In genomic region chr6:26175428-26176181, GRCh38 we compare ENCODE assay signal across 8 cellular contexts.
DNase-seq lines count a peak whose midpoint lies in the region; ATAC-seq and TF ChIP-seq lines count a peak whose summit lies in the region.

No MANE protein-coding gene starts in this region.

- intact Hi-C loops in CD4-positive, alpha-beta memory T cell (cut with micrococcal nuclease), result loop anchor here (1.0 to 2.0 kb wide), 5 partner anchors 8 to 393 kb away; a partner anchor contains a TSS

- no peaks in the 10 kb centered on the region for H3K9me3 ChIP-seq in CD4-positive, alpha-beta memory T cell (ENCODE audit: control insufficient read depth in 1 of 2, low read length in 2 of 2)
- no peaks in the 10 kb centered on the region for H3K9me3 ChIP-seq in adipocyte (ENCODE audit: control insufficient read depth, low read length)

- peaks cover 37% of the 10 kb centered on the region for H3K4me1 ChIP-seq in CD4-positive, alpha-beta memory T cell (ENCODE audit: insufficient read depth, low read length)
- H3K4me1 ChIP-seq in adipocyte (ENCODE audit: control insufficient read depth, insufficient read depth, low read length), result peaks cover 10% of the 10 kb centered on the region

- TF ChIP-seq CTCF in GM20000 (IDR thresholded peaks at IDR 0.05; ENCODE audit: extremely low read depth, missing control alignments), result peak; percentile 38

- peaks cover 0 to 10% of the 10 kb centered on the region in 2 donors for H3K36me3 Mint-ChIP-seq in CD4-positive, alpha-beta memory T cell

- CTCF ChIA-PET in CD4-positive, alpha-beta memory T cell (lab: Charles Lee; ENCODE audit: partially characterized antibody), result interaction anchor here (0.7 to 2.4 kb wide), 17 partner anchors 8 to 420 kb away, joined by 3 to 37 read pairs (median 5); a partner anchor contains a TSS

- POLR2A ChIA-PET in CD4-positive, alpha-beta memory T cell (lab: Charles Lee; ENCODE audit: partially characterized antibody), result interaction anchor here (0.6 to 27.3 kb wide), 12 partner anchors 16 to 154 kb away, joined by 3 to 2476 read pairs (median 6); a partner anchor contains a TSS

- H3K27me3 ChIP-seq in CD4-positive, alpha-beta memory T cell (ENCODE audit: insufficient read depth, low read length), result no peaks in the 10 kb centered on the region
- H3K27me3 ChIP-seq in adipocyte (replicated peaks; ENCODE audit: control insufficient read depth, insufficient read depth, low read length), result no peaks in the 10 kb centered on the region

- DNase-seq in CD4-positive, alpha-beta memory T cell, result peak; percentile 50 to 73 (median 70)
- DNase-seq in GM20000 (ENCODE audit: low spot score), result peak; percentile 52
- peak; percentile 70 for DNase-seq in NOMO-1 treated with dmso at 0.1 percent for 144 hours (lab: John Stamatoyannopoulos, UW; ENCODE audit: unreplicated experiment)
- DNase-seq in adipocyte (ENCODE audit: low read depth), result peak; percentile 85
- peak; percentile 63 for DNase-seq in islet precursor cell
- DNase-seq in superior temporal gyrus (ENCODE audit: extremely low spot score), result peak; percentile 78

- H3K36me3 ChIP-seq in CD4-positive, alpha-beta memory T cell (ENCODE audit: insufficient read depth, low read length), result no peaks in the 10 kb centered on the region
- no peaks in the 10 kb centered on the region for H3K36me3 ChIP-seq in adipocyte (ENCODE audit: control insufficient read depth, insufficient read depth, low read length, severe bottlenecking)

- ATAC-seq in GM21576 (IDR thresholded peaks at IDR 0.05; ENCODE audit: unreplicated experiment), result no peak
- no peak for ATAC-seq in GM19397 (IDR thresholded peaks at IDR 0.05; ENCODE audit: unreplicated experiment)

- H3K9ac ChIP-seq in adipocyte (ENCODE audit: low read length), result no peak overlapping the region

- H3K27me3 Mint-ChIP-seq in CD4-positive, alpha-beta memory T cell, result no peaks in the 10 kb centered on the region

- peak overlapping the region in 4 of 8 donors; percentile 37 to 70 (median 65) for H3K4me3 Mint-ChIP-seq in CD4-positive, alpha-beta memory T cell

- no peak overlapping the region for H3K4me3 ChIP-seq in CD4-positive, alpha-beta memory T cell (ENCODE audit: low read length in 2 of 2)
- H3K4me3 ChIP-seq in adipocyte (ENCODE audit: low read length), result no peak overlapping the region

- H3K9me3 Mint-ChIP-seq in CD4-positive, alpha-beta memory T cell, result peaks cover 0 to 4% (median 0%) of the 10 kb centered on the region in 8 donors

- H3K27ac Mint-ChIP-seq in CD4-positive, alpha-beta memory T cell, result peak overlapping the region; percentile 28 to 89 (median 78)

- peaks cover 21 to 40% (median 27%) of the 10 kb centered on the region in 4 donors for H3K4me1 Mint-ChIP-seq in CD4-positive, alpha-beta memory T cell

- no peak overlapping the region for H3K27ac ChIP-seq in CD4-positive, alpha-beta memory T cell (ENCODE audit: low read depth, low read length)
